ENCODE assay signal across 25 cellular contexts in genomic region chr22:42101186-42101585, GRCh38. TPM values are rescaled to one million over a fixed set of nuclear protein-coding genes. Genes with fewer than 3 reads are reported as not detected.
"Had no signal": no experiment of that assay in that cellular context is flagged by ENCODE, and none has a peak within 500 bp of the region (broad histone marks: within the 10 kb centered on the region; RNA-seq: fewer than 3 reads in every experiment).

No MANE protein-coding gene starts in this region.

- H3K4me3 ChIP-seq: coronary artery, dorsolateral prefrontal cortex, esophagus muscularis mucosa, gastroesophageal sphincter, heart left ventricle, hepatocyte, left lung, lower lobe of right lung, mucosa of descending colon had no signal

- DNase-seq: dermis blood vessel endothelial cell; dorsolateral prefrontal cortex; effector CD4-positive, alpha-beta T cell; effector memory CD4-positive, alpha-beta T cell; foreskin fibroblast; foreskin melanocyte; heart left ventricle; hypothalamus; immature natural killer cell; islet precursor cell; kidney; kidney glomerular epithelial cell; left lung; left ventricle myocardium superior; lower lobe of right lung; mesenchymal stem cell; mucosa of descending colon; naive B cell; naive thymus-derived CD8-positive, alpha-beta T cell had no signal

- ATAC-seq: gastroesophageal sphincter; heart left ventricle; left lung; left ventricle myocardium superior; lower lobe of right lung; mucosa of descending colon; naive thymus-derived CD8-positive, alpha-beta T cell had no signal

- FAIRE-seq: colon, kidney had no signal

RNA-seq across cellular contexts. Expression of gene CYP2D6, which starts 29.4 kb away (rescaled TPM):
- total RNA-seq: left ventricle myocardium superior, myocyte had no signal
